ENCODE assay signal across 2 cellular contexts in genomic region chr2:158953926-158954763, GRCh38.
TF ChIP-seq lines count a peak whose summit lies in the region.

No MANE protein-coding gene starts in this region.

TF ChIP-seq in GM12878, 131 proteins besides CTCF, POLR2A, EP300 and RAD21:
- no peak for TF ChIP-seq FOS (IDR thresholded peaks at IDR 0.05; ENCODE audit: borderline replicate concordance, extremely low read depth, insufficient read length)
- no peak for TF ChIP-seq REST (IDR thresholded peaks at IDR 0.05; ENCODE audit: low read depth, low read length)
- no peak for TF ChIP-seq E2F8 (IDR thresholded peaks at IDR 0.05; ENCODE audit: low read depth, partially characterized antibody)
- no peak for TF ChIP-seq STAT3 (IDR thresholded peaks at IDR 0.05; ENCODE audit: low read depth, low read length)

TF ChIP-seq in HepG2, 621 proteins besides CTCF, POLR2A, EP300 and RAD21 (continues in another document):
- TF ChIP-seq ASH2L (IDR thresholded peaks at IDR 0.05; ENCODE audit: insufficient read length, low read depth, low read length) (peak; percentile 28), BCL6 (CRISPR knock-in tag; IDR thresholded peaks at IDR 0.05) (peak; percentile 15; the same call in 1 of the 2 replicates), NFATC3 (CRISPR knock-in tag; IDR thresholded peaks at IDR 0.05) (no peak), HOXA7 (CRISPR knock-in tag; IDR thresholded peaks at IDR 0.05) (no peak), HNF4A (CRISPR knock-in tag; IDR thresholded peaks at IDR 0.05) (peak; percentile 77), TEAD3 (CRISPR knock-in tag; optimal IDR thresholded peaks at IDR 0.05; ENCODE audit: borderline replicate concordance) (peak; percentile 24), ZXDC (CRISPR knock-in tag; IDR thresholded peaks at IDR 0.05) (no peak), CREB1 (IDR thresholded peaks at IDR 0.05) (peak; percentile 49), CREB1 (CRISPR knock-in tag; IDR thresholded peaks at IDR 0.05) (peak; percentile 64), JUND (CRISPR knock-in tag; IDR thresholded peaks at IDR 0.05) (peak; percentile 32; the same call in 1 of the 2 replicates), MIXL1 (CRISPR knock-in tag; IDR thresholded peaks at IDR 0.05) (no peak), MEIS2 (CRISPR knock-in tag; IDR thresholded peaks at IDR 0.05) (no peak), ZNF281 (CRISPR knock-in tag; IDR thresholded peaks at IDR 0.05; ENCODE audit: borderline replicate concordance) (peak; percentile 96), ARID5B (CRISPR knock-in tag; IDR thresholded peaks at IDR 0.05) (peak; percentile 55; the same call in 1 of the 2 replicates), MED1 (CRISPR knock-in tag; IDR thresholded peaks at IDR 0.05) (peak; percentile 15; the same call in 1 of the 2 replicates), SOX13 (IDR thresholded peaks at IDR 0.05) (no peak), SOX13 (CRISPR knock-in tag; conservative IDR thresholded peaks at IDR 0.05 in 1 of 2, IDR thresholded peaks at IDR 0.05 in 1 of 2) (0 out of 4 replicates have a peak, but pooled peaks of 1 of the 2 experiments have one; percentile 6), LCORL (IDR thresholded peaks at IDR 0.05) (no peak), LCORL (CRISPR knock-in tag; IDR thresholded peaks at IDR 0.05) (peak; percentile 36; the same call in 1 of the 2 replicates), HDAC1 (CRISPR knock-in tag; IDR thresholded peaks at IDR 0.05) (peak; percentile 55), ZBTB21 (CRISPR knock-in tag; IDR thresholded peaks at IDR 0.05) (peak; percentile 80; the same call in 1 of the 2 replicates), ZNF264 (CRISPR knock-in tag; IDR thresholded peaks at IDR 0.05) (peak; percentile 93), GATAD2A (CRISPR knock-in tag; IDR thresholded peaks at IDR 0.05) (peak; percentile 37; the same call in 1 of the 2 replicates), ZNF556 (CRISPR knock-in tag; IDR thresholded peaks at IDR 0.05; ENCODE audit: borderline replicate concordance) (no peak), FOSL2 (CRISPR knock-in tag; IDR thresholded peaks at IDR 0.05) (0 out of 2 replicates have a peak, but pooled peaks have one; percentile 19), YY1 (IDR thresholded peaks at IDR 0.05; ENCODE audit: insufficient read depth, insufficient replicate concordance, low read depth, low read length) (no peak), ATF7 (IDR thresholded peaks at IDR 0.05) (peak; percentile 83), ATF7 (CRISPR knock-in tag; IDR thresholded peaks at IDR 0.05) (no peak)
- TF ChIP-seq, protein P1, sequence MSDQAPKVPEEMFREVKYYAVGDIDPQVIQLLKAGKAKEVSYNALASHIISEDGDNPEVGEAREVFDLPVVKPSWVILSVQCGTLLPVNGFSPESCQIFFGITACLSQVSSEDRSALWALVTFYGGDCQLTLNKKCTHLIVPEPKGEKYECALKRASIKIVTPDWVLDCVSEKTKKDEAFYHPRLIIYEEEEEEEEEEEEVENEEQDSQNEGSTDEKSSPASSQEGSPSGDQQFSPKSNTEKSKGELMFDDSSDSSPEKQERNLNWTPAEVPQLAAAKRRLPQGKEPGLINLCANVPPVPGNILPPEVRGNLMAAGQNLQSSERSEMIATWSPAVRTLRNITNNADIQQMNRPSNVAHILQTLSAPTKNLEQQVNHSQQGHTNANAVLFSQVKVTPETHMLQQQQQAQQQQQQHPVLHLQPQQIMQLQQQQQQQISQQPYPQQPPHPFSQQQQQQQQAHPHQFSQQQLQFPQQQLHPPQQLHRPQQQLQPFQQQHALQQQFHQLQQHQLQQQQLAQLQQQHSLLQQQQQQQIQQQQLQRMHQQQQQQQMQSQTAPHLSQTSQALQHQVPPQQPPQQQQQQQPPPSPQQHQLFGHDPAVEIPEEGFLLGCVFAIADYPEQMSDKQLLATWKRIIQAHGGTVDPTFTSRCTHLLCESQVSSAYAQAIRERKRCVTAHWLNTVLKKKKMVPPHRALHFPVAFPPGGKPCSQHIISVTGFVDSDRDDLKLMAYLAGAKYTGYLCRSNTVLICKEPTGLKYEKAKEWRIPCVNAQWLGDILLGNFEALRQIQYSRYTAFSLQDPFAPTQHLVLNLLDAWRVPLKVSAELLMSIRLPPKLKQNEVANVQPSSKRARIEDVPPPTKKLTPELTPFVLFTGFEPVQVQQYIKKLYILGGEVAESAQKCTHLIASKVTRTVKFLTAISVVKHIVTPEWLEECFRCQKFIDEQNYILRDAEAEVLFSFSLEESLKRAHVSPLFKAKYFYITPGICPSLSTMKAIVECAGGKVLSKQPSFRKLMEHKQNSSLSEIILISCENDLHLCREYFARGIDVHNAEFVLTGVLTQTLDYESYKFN (CRISPR knock-in tag; conservative IDR thresholded peaks at IDR 0.05): peak; percentile 33; the same call in 1 of the 2 replicates
- TF ChIP-seq, protein P2, sequence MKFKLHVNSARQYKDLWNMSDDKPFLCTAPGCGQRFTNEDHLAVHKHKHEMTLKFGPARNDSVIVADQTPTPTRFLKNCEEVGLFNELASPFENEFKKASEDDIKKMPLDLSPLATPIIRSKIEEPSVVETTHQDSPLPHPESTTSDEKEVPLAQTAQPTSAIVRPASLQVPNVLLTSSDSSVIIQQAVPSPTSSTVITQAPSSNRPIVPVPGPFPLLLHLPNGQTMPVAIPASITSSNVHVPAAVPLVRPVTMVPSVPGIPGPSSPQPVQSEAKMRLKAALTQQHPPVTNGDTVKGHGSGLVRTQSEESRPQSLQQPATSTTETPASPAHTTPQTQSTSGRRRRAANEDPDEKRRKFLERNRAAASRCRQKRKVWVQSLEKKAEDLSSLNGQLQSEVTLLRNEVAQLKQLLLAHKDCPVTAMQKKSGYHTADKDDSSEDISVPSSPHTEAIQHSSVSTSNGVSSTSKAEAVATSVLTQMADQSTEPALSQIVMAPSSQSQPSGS (CRISPR knock-in tag; IDR thresholded peaks at IDR 0.05): peak; percentile 58; the same call in 1 of the 2 replicates
- TF ChIP-seq, protein P3, sequence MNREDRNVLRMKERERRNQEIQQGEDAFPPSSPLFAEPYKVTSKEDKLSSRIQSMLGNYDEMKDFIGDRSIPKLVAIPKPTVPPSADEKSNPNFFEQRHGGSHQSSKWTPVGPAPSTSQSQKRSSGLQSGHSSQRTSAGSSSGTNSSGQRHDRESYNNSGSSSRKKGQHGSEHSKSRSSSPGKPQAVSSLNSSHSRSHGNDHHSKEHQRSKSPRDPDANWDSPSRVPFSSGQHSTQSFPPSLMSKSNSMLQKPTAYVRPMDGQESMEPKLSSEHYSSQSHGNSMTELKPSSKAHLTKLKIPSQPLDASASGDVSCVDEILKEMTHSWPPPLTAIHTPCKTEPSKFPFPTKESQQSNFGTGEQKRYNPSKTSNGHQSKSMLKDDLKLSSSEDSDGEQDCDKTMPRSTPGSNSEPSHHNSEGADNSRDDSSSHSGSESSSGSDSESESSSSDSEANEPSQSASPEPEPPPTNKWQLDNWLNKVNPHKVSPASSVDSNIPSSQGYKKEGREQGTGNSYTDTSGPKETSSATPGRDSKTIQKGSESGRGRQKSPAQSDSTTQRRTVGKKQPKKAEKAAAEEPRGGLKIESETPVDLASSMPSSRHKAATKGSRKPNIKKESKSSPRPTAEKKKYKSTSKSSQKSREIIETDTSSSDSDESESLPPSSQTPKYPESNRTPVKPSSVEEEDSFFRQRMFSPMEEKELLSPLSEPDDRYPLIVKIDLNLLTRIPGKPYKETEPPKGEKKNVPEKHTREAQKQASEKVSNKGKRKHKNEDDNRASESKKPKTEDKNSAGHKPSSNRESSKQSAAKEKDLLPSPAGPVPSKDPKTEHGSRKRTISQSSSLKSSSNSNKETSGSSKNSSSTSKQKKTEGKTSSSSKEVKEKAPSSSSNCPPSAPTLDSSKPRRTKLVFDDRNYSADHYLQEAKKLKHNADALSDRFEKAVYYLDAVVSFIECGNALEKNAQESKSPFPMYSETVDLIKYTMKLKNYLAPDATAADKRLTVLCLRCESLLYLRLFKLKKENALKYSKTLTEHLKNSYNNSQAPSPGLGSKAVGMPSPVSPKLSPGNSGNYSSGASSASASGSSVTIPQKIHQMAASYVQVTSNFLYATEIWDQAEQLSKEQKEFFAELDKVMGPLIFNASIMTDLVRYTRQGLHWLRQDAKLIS (CRISPR knock-in tag; IDR thresholded peaks at IDR 0.05): no peak
